In the genomic region with DNA sequence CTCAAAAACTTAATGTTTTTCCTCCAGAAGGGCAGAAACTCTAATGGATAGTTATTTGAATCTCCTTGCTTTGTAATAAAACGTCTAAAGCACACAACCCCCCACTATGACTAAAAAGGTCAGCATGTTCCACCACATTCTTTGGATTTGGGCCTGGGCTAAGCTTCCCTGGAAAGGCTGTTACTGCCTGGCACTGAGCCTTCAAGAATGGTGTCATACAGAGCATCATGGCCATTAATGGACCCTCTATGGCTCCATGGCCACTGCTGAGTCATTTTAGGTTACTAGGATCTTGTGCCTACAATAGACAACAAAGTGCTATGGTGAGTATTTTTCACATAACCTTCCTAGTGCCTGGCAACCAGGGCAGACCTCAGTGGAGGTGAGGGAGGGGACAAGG, we compare ENCODE assay signal across 11 cellular contexts.
DNase-seq lines count a peak whose midpoint lies in the region; ATAC-seq and TF ChIP-seq lines count a peak whose summit lies in the region.
"Had no signal": no experiment of that assay in that cellular context is flagged by ENCODE, and none has a peak within 500 bp of the region (broad histone marks: within the 10 kb centered on the region; RNA-seq: fewer than 3 reads in every experiment).

No MANE protein-coding gene starts in this region.

- H3K4me3 ChIP-seq in epithelial cell of esophagus (ENCODE audit: low read length) (no peak overlapping the region), mucosa of descending colon (no peak overlapping the region), vagina (no peak overlapping the region)

- TF ChIP-seq CTCF in epithelial cell of esophagus (IDR thresholded peaks at IDR 0.05; ENCODE audit: insufficient read depth, low read depth, low read length, missing control alignments) (no peak), mucosa of descending colon (IDR thresholded peaks at IDR 0.05) (no peak), vagina (IDR thresholded peaks at IDR 0.05) (no peak)

- H3K36me3 ChIP-seq in mucosa of descending colon (ENCODE audit: low read depth) (no peaks in the 10 kb centered on the region), vagina (no peaks in the 10 kb centered on the region)

- DNase-seq in DMS53 (lab: John Stamatoyannopoulos, UW) = peak; percentile 47
- DNase-seq in DMS53 treated with DMSO at 0.1 percent for 48 hours (lab: John Stamatoyannopoulos, UW; ENCODE audit: unreplicated experiment) = no peak
- peak; percentile 34 for DNase-seq in epithelial cell of esophagus (ENCODE audit: low read depth)
- DNase-seq in mucosa of descending colon = peak in 2 of 3 donors; percentile 20 to 24
- peak in 1 of 2 donors; percentile 91 for DNase-seq in vagina (ENCODE audit: extremely low spot score in 2 of 2)
- no peak for DNase-seq in stimulated activated CD4-positive, alpha-beta T cell treated with anti-CD3 and anti-CD28 coated beads, Interleukin-2, amount 100 ng/mL, for 48 hours
- DNase-seq in SHP77 treated with DMSO at 0.1 percent for 48 hours (lab: John Stamatoyannopoulos, UW) = no peak
- DNase-seq: dermis blood vessel endothelial cell, NCI-H2171 treated with DMSO at 0.1 percent for 48 hours had no signal

- H3K27ac ChIP-seq in vagina = peak overlapping the region; percentile 79
- H3K27ac ChIP-seq: 22Rv1 had no signal

- intact Hi-C loops in mucosa of descending colon (cut with DNase I, micrococcal nuclease) (no loop called here), vagina (cut with DNase I) (loop anchor here (5.0 kb wide), 1 partner anchor 35 kb away; no protein-coding TSS in a partner anchor)

- no peak for TF ChIP-seq POLR2A in vagina (IDR thresholded peaks at IDR 0.05)

- H3K27me3 ChIP-seq in vagina = no peaks in the 10 kb centered on the region

- no peaks in the 10 kb centered on the region for H3K9me3 ChIP-seq in mucosa of descending colon
- no peaks in the 10 kb centered on the region for H3K9me3 ChIP-seq in vagina

- peak; percentile 64 for ATAC-seq in mucosa of descending colon
- no peak for ATAC-seq in HG03159 (IDR thresholded peaks at IDR 0.05; ENCODE audit: unreplicated experiment)

- H3K4me1 ChIP-seq in mucosa of descending colon (ENCODE audit: low read depth) (no peaks in the 10 kb centered on the region), vagina (no peaks in the 10 kb centered on the region)

Comparison
In these comparisons a context has a peak if more than half of its experiments do, and no peak if none do; other contexts are left out.
1. DNase-seq: peak in DMS53 (single experiment), epithelial cell of esophagus (single experiment) and mucosa of descending colon (2 of 3); none in DMS53 treated with DMSO at 0.1 percent for 48 hours (single experiment), stimulated activated CD4-positive, alpha-beta T cell treated with anti-CD3 and anti-CD28 coated beads, Interleukin-2, amount 100 ng/mL, for 48 hours (0 of 2) and SHP77 treated with DMSO at 0.1 percent for 48 hours (single experiment).